Comparison of ENCODE assay signal across 15 cellular contexts in the genomic region with DNA sequence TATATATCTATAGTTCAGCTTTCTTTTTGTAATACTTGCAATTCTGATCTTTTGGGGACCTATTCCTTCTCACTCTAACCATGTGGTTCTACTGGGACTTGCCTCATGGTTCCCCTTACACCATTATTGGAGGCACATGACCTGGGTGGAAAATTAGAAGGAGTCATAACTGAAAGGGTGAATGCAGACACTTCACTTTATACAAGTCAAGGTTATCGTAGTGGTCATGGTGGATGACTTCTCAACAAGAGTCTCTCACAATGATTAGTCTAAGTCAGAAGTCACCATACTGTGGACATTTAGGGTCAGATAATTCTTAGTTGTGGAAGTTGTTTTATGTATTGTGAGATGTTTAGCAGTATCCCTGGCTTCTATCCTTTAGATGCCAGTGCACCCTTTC. TPM values are rescaled to one million over a fixed set of nuclear protein-coding genes. Genes with fewer than 3 reads are reported as not detected.
DNase-seq lines count a peak whose midpoint lies in the region; ATAC-seq and TF ChIP-seq lines count a peak whose summit lies in the region.
"Had no signal": no experiment of that assay in that cellular context is flagged by ENCODE, and none has a peak within 500 bp of the region (broad histone marks: within the 10 kb centered on the region; RNA-seq: fewer than 3 reads in every experiment).

No MANE protein-coding gene starts in this region.

- no peaks in the 10 kb centered on the region for H3K27me3 Mint-ChIP-seq in stimulated activated naive B cell treated with anti-CD40 and anti-IgM and Interleukin-4, amounts not matched to agents 10 μg/mL and 1 μg/mL and 100 μg/mL, for 72 hours
- H3K27me3 Mint-ChIP-seq: activated naive CD8-positive, alpha-beta T cell treated with anti-CD3 and anti-CD28 coated beads, Interleukin-2, amount 10 ng/mL, durations not matched to agents 7 days and 5 days; T-cell had no signal

- ATAC-seq in GM18870 (IDR thresholded peaks at IDR 0.05; ENCODE audit: unreplicated experiment) (peak; percentile 57), GM21576 (IDR thresholded peaks at IDR 0.05; ENCODE audit: unreplicated experiment) (peak; percentile 31), HG03103 (IDR thresholded peaks at IDR 0.05; ENCODE audit: low read depth, unreplicated experiment) (peak; percentile 23), HG03095 (IDR thresholded peaks at IDR 0.05; ENCODE audit: unreplicated experiment) (no peak), foreskin keratinocyte (no peak)
- peak; percentile 92 to 95 for ATAC-seq in stimulated activated naive B cell treated with anti-CD40 and anti-IgM and Interleukin-4, amounts not matched to agents 10 μg/mL and 1 μg/mL and 100 μg/mL, for 72 hours (replicated peaks)

- H3K27ac Mint-ChIP-seq in stimulated activated naive B cell treated with anti-CD40 and anti-IgM and Interleukin-4, amounts not matched to agents 10 μg/mL and 1 μg/mL and 100 μg/mL, for 72 hours: peak overlapping the region; percentile 84
- H3K27ac Mint-ChIP-seq: activated naive CD8-positive, alpha-beta T cell treated with anti-CD3 and anti-CD28 coated beads, Interleukin-2, amount 10 ng/mL, durations not matched to agents 7 days and 5 days; natural killer cell; T-cell had no signal

- peaks cover 0 to 4% of the 10 kb centered on the region in 2 donors for H3K36me3 Mint-ChIP-seq in stimulated activated naive B cell treated with anti-CD40 and anti-IgM and Interleukin-4, amounts not matched to agents 10 μg/mL and 1 μg/mL and 100 μg/mL, for 72 hours
- H3K36me3 Mint-ChIP-seq: natural killer cell, T-cell had no signal

- peak overlapping the region in 1 of 2 donors; percentile 1 for H3K4me3 Mint-ChIP-seq in stimulated activated naive B cell treated with anti-CD40 and anti-IgM and Interleukin-4, amounts not matched to agents 10 μg/mL and 1 μg/mL and 100 μg/mL, for 72 hours
- H3K4me3 Mint-ChIP-seq: activated naive CD8-positive, alpha-beta T cell treated with anti-CD3 and anti-CD28 coated beads, Interleukin-2, amount 10 ng/mL, durations not matched to agents 7 days and 5 days; natural killer cell; T-cell had no signal

- H3K27me3 ChIP-seq in foreskin keratinocyte: no peaks in the 10 kb centered on the region
- H3K27me3 ChIP-seq: transverse colon had no signal

- H3K4me1 ChIP-seq in foreskin keratinocyte: peaks cover 9% of the 10 kb centered on the region

- peak; percentile 30 for DNase-seq in stimulated activated naive B cell treated with anti-CD40 and anti-IgM and Interleukin-4, amounts not matched to agents 10 μg/mL and 1 μg/mL and 100 μg/mL, for 72 hours
- DNase-seq in foreskin keratinocyte (no peak), NCI-H446 (lab: John Stamatoyannopoulos, UW) (no peak)
- DNase-seq: activated CD4-positive, CD25-positive, alpha-beta regulatory T cell; activated naive CD8-positive, alpha-beta T cell treated with anti-CD3 and anti-CD28 coated beads, Interleukin-2, amount 10 ng/mL, durations not matched to agents 7 days and 5 days; effector memory CD4-positive, alpha-beta T cell; natural killer cell; NCI-H1930; T-cell; transverse colon had no signal

- TF ChIP-seq CTCF in foreskin keratinocyte (conservative IDR thresholded peaks at IDR 0.05): no peak

- H3K9me3 Mint-ChIP-seq in stimulated activated naive B cell treated with anti-CD40 and anti-IgM and Interleukin-4, amounts not matched to agents 10 μg/mL and 1 μg/mL and 100 μg/mL, for 72 hours: peaks cover 0 to 3% of the 10 kb centered on the region in 2 donors
- H3K9me3 Mint-ChIP-seq: activated naive CD8-positive, alpha-beta T cell treated with anti-CD3 and anti-CD28 coated beads, Interleukin-2, amount 10 ng/mL, durations not matched to agents 7 days and 5 days; natural killer cell; T-cell had no signal

- peaks cover 10 to 19% of the 10 kb centered on the region in 2 donors for H3K4me1 Mint-ChIP-seq in stimulated activated naive B cell treated with anti-CD40 and anti-IgM and Interleukin-4, amounts not matched to agents 10 μg/mL and 1 μg/mL and 100 μg/mL, for 72 hours

- H3K27ac ChIP-seq in foreskin keratinocyte: no peak overlapping the region
- H3K27ac ChIP-seq: C4-2B, transverse colon had no signal

RNA-seq across cellular contexts. Expression of gene EIF4E, which starts 10.5 kb away (rescaled TPM):
- total RNA-seq in foreskin keratinocyte: 176 and 190 TPM in 2 replicates
- polyA plus RNA-seq in foreskin keratinocyte: 39.3 and 56.1 TPM in 2 replicates

RNA-seq across cellular contexts. Expression of gene METAP1, which starts 56.1 kb away (rescaled TPM):
- total RNA-seq in foreskin keratinocyte: 85.2 and 104 TPM in 2 replicates
- 39.5 and 49.5 TPM in 2 replicates for polyA plus RNA-seq in foreskin keratinocyte

Comparison
In these comparisons a context has a peak if more than half of its experiments do, and no peak if none do; other contexts are left out.
1. ATAC-seq: peak in GM18870 (single experiment), GM21576 (single experiment), HG03103 (single experiment) and stimulated activated naive B cell treated with anti-CD40 and anti-IgM and Interleukin-4, amounts not matched to agents 10 μg/mL and 1 μg/mL and 100 μg/mL, for 72 hours (2 of 2); none in HG03095 (single experiment) and foreskin keratinocyte (single experiment).